ENCODE assay signal across 8 cellular contexts in the genomic region with DNA sequence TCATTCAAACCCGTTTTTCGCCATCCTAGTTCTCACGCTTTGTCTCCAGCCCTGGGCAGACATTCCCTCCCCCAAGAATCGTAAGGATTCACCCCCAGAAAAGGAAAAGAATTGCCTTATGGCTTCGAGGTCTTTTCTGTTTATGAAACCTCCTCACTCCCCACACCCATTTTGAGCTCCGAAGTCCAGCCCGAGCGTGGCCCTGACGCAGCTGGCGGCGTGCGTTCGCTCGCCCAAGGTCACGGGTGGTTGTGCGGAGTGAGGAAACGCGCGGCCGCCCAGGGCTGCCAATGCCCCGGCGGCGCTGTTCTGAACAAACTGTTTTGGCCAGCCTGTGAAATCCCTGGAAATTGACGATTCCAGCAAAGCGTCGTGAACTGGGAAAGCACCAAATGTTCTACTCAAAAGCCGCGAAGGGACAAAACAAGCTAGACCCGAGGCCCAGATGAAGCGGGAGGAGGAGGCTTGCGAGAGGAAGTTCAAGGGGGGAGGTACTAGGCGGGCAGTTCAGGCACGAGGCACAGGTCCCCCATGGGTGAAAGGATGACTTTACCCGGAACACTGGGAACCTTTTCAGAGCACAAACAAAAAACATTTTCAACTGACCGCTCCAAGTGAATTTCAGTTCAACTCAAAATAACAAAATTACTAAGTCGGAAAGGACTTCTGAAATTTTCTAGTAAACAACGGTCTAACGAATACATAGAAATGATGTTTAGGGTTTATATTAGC. TPM values are rescaled to one million over a fixed set of nuclear protein-coding genes. Genes with fewer than 3 reads are reported as not detected.
DNase-seq lines count a peak whose midpoint lies in the region; ATAC-seq, FAIRE-seq and TF ChIP-seq lines count a peak whose summit lies in the region.

No MANE protein-coding gene starts in this region.

- peak overlapping the region; percentile 99 for H3K27ac ChIP-seq in hepatocyte

- no peaks in the 10 kb centered on the region for H3K9me3 ChIP-seq in hepatocyte (ENCODE audit: low read depth)

- peaks cover 15% of the 10 kb centered on the region for H3K4me1 ChIP-seq in hepatocyte (ENCODE audit: insufficient read depth)

- H4K20me1 ChIP-seq in hepatocyte (ENCODE audit: insufficient read depth, poor library complexity, severe bottlenecking), result peaks cover 32% of the 10 kb centered on the region

- H2AFZ ChIP-seq in hepatocyte, result peak overlapping the region; percentile 70

- H3K4me2 ChIP-seq in hepatocyte, result peak overlapping the region; percentile 81

- H3K79me2 ChIP-seq in hepatocyte, result peaks cover 41% of the 10 kb centered on the region

- no peaks in the 10 kb centered on the region for H3K27me3 ChIP-seq in hepatocyte

- DNase-seq in GM12864 (ENCODE audit: low read depth) (peak; percentile 39), NCI-H1092 (lab: John Stamatoyannopoulos, UW) (peak; percentile 60), T-helper 9 cell (peak; percentile 42), astrocyte of the hippocampus (ENCODE audit: low read depth, low spot score) (peak; percentile 91), hepatocyte (ENCODE audit: low spot score) (peak; percentile 92), pulmonary artery endothelial cell (ENCODE audit: low read depth, low spot score) (peak; percentile 67), urothelium cell line (ENCODE audit: low spot score) (peak; percentile 75)

- H3K4me3 ChIP-seq in GM12864 (ENCODE audit: low read depth, low read length) (peak overlapping the region; percentile 98), hepatocyte (peak overlapping the region; percentile 16)

- no peak for FAIRE-seq in urothelium cell line (lab: Jason Lieb, UNC)

- 4% methylated on average over 38 of the region's 38 CpGs for WGBS in hepatocyte (ENCODE audit: low lambda C conversion rate, missing lambda C conversion rate)

- no peaks in the 10 kb centered on the region for H3K9me2 ChIP-seq in hepatocyte (replicated peaks; ENCODE audit: insufficient read depth)

- ATAC-seq in HG02571 (IDR thresholded peaks at IDR 0.05; ENCODE audit: unreplicated experiment), result peak; percentile 39

- no peaks in the 10 kb centered on the region for H3K36me3 ChIP-seq in hepatocyte (replicated peaks; ENCODE audit: insufficient read depth, low read depth)

- TF ChIP-seq CTCF in GM12864 (IDR thresholded peaks at IDR 0.05; ENCODE audit: low read depth, low read length, missing control alignments) (no peak), hepatocyte (IDR thresholded peaks at IDR 0.05; ENCODE audit: poor library complexity) (peak; percentile 14)

RNA-seq across cellular contexts. Expression of a gene that starts 0.7 kb away (rescaled TPM):
- total RNA-seq in hepatocyte, result 212 and 288 TPM in 2 replicates
- polyA plus RNA-seq in hepatocyte, result 188 and 208 TPM in 2 replicates
- total RNA-seq in pulmonary artery endothelial cell, result 119 and 129 TPM in 2 replicates

Comparison
In these comparisons a context has a peak if more than half of its experiments do, and no peak if none do; other contexts are left out.
1. Peak in every context shown above with its lines: DNase-seq, ATAC-seq, H3K4me3 ChIP-seq and H3K27ac ChIP-seq.
2. DNase-seq: peak in every context shown above with its lines; median percentile 92 in hepatocyte; 91 in astrocyte of the hippocampus; 75 in urothelium cell line; 67 in pulmonary artery endothelial cell; 60 in NCI-H1092; 42 in T-helper 9 cell; 39 in GM12864.